ENCODE assay signal across 25 cellular contexts in genomic region chr5:168750926-168751325, GRCh38.
"Had no signal": no experiment of that assay in that cellular context is flagged by ENCODE, and none has a peak within 500 bp of the region (broad histone marks: within the 10 kb centered on the region; RNA-seq: fewer than 3 reads in every experiment).

No MANE protein-coding gene starts in this region.

- H3K4me3 ChIP-seq: esophagus muscularis mucosa, heart right ventricle, lower lobe of right lung, prostate gland, right atrium auricular region, testis, tibial artery had no signal

- H3K27ac ChIP-seq: esophagus muscularis mucosa, foreskin keratinocyte, heart right ventricle, lower lobe of right lung, neutrophil, prostate gland, right atrium auricular region, testis, tibial artery had no signal

- H3K27me3 ChIP-seq: esophagus muscularis mucosa, foreskin keratinocyte, heart right ventricle, neutrophil, right atrium auricular region, testis, tibial artery had no signal

- DNase-seq: effector CD8-positive, alpha-beta T cell; foreskin keratinocyte; glutamatergic neuron; heart right ventricle; hippocampal formation; kidney glomerular epithelial cell; left colon; left ventricle myocardium superior; lower lobe of right lung; natural killer cell; stimulated activated CD4-positive, alpha-beta T cell treated with anti-CD3 and anti-CD28 coated beads, Interleukin-4, amount 100 ng/mL, for 4 hours; stimulated activated naive CD8-positive, alpha-beta T cell treated with anti-CD3 and anti-CD28 coated beads, Interleukin-15, Interleukin-2, amounts not matched to agents 100 U/mL and 50 U/mL, for 24 hours; substantia nigra; testis had no signal

- ATAC-seq: foreskin keratinocyte; left colon; left ventricle myocardium superior; lower lobe of right lung; natural killer cell; sciatic nerve; stimulated activated memory B cell treated with anti-CD40 and anti-IgM and Interleukin-4, amounts not matched to agents 10 μg/mL and 1 μg/mL and 100 μg/mL, for 72 hours; stimulated activated naive CD8-positive, alpha-beta T cell treated with anti-CD3 and anti-CD28 coated beads, Interleukin-15, Interleukin-2, amounts not matched to agents 100 U/mL and 50 U/mL, for 24 hours had no signal

- FAIRE-seq: colon, endothelial cell of umbilical vein, islet of Langerhans, urothelium cell line had no signal

- H3K9me3 ChIP-seq: esophagus muscularis mucosa, heart right ventricle, lower lobe of right lung, neutrophil, prostate gland, right atrium auricular region, testis, tibial artery had no signal

- H3K4me1 ChIP-seq: esophagus muscularis mucosa, foreskin keratinocyte, heart right ventricle, lower lobe of right lung, prostate gland, right atrium auricular region, testis, tibial artery had no signal

- H3K36me3 ChIP-seq: neutrophil, prostate gland had no signal
